ENCODE assay signal across 1 cellular context in the genomic region with DNA sequence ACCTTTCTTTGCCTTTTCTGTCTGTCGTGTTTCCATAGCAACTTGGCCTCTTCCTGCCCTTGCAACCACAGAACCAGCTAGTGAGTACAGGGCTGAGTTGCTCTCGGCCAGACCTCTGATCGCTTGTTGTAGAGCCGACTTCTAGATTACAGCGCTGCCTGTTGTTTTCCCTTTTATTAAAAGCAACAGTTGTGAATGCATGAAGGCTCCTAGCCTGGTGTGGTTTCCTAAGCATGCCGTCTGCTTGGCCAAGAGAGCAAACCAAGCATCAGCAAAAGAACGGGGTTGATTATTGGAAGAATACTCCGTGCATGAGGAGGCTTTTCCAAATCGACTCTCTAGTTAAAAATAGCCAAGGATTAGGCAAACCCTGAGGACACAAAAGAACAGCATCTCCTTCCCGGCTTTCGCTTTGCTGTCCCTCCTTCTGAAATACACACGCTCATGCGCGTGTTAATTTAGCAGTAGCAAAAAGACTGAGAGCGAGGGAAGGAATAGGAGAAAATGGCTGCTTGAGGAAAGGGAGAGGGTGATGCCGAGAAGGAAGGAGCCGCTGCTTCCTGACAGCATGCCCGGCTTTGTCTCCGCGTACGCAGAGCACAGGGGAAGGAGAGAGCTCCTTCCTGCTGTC.
TF ChIP-seq lines count a peak whose summit lies in the region.

No MANE protein-coding gene starts in this region.

TF ChIP-seq in GM23338, 12 proteins besides CTCF, POLR2A, EP300 and RAD21 (continued from another document):
- TF ChIP-seq, protein P1, sequence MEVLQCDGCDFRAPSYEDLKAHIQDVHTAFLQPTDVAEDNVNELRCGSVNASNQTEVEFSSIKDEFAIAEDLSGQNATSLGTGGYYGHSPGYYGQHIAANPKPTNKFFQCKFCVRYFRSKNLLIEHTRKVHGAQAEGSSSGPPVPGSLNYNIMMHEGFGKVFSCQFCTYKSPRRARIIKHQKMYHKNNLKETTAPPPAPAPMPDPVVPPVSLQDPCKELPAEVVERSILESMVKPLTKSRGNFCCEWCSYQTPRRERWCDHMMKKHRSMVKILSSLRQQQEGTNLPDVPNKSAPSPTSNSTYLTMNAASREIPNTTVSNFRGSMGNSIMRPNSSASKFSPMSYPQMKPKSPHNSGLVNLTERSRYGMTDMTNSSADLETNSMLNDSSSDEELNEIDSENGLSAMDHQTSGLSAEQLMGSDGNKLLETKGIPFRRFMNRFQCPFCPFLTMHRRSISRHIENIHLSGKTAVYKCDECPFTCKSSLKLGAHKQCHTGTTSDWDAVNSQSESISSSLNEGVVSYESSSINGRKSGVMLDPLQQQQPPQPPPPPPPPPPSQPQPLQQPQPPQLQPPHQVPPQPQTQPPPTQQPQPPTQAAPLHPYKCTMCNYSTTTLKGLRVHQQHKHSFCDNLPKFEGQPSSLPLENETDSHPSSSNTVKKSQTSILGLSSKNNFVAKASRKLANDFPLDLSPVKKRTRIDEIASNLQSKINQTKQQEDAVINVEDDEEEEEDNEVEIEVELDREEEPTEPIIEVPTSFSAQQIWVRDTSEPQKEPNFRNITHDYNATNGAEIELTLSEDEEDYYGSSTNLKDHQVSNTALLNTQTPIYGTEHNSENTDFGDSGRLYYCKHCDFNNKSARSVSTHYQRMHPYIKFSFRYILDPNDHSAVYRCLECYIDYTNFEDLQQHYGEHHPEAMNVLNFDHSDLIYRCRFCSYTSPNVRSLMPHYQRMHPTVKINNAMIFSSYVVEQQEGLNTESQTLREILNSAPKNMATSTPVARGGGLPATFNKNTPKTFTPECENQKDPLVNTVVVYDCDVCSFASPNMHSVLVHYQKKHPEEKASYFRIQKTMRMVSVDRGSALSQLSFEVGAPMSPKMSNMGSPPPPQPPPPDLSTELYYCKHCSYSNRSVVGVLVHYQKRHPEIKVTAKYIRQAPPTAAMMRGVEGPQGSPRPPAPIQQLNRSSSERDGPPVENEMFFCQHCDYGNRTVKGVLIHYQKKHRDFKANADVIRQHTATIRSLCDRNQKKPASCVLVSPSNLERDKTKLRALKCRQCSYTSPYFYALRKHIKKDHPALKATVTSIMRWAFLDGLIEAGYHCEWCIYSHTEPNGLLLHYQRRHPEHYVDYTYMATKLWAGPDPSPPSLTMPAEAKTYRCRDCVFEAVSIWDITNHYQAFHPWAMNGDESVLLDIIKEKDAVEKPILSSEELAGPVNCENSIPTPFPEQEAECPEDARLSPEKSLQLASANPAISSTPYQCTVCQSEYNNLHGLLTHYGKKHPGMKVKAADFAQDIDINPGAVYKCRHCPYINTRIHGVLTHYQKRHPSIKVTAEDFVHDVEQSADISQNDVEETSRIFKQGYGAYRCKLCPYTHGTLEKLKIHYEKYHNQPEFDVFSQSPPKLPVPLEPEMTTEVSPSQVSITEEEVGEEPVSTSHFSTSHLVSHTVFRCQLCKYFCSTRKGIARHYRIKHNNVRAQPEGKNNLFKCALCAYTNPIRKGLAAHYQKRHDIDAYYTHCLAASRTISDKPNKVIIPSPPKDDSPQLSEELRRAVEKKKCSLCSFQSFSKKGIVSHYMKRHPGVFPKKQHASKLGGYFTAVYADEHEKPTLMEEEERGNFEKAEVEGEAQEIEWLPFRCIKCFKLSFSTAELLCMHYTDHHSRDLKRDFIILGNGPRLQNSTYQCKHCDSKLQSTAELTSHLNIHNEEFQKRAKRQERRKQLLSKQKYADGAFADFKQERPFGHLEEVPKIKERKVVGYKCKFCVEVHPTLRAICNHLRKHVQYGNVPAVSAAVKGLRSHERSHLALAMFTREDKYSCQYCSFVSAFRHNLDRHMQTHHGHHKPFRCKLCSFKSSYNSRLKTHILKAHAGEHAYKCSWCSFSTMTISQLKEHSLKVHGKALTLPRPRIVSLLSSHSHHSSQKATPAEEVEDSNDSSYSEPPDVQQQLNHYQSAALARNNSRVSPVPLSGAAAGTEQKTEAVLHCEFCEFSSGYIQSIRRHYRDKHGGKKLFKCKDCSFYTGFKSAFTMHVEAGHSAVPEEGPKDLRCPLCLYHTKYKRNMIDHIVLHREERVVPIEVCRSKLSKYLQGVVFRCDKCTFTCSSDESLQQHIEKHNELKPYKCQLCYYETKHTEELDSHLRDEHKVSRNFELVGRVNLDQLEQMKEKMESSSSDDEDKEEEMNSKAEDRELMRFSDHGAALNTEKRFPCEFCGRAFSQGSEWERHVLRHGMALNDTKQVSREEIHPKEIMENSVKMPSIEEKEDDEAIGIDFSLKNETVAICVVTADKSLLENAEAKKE (CRISPR knock-in tag; IDR thresholded peaks at IDR 0.05) = no peak
